Comparison of ENCODE assay signal across 17 cellular contexts in the genomic region with DNA sequence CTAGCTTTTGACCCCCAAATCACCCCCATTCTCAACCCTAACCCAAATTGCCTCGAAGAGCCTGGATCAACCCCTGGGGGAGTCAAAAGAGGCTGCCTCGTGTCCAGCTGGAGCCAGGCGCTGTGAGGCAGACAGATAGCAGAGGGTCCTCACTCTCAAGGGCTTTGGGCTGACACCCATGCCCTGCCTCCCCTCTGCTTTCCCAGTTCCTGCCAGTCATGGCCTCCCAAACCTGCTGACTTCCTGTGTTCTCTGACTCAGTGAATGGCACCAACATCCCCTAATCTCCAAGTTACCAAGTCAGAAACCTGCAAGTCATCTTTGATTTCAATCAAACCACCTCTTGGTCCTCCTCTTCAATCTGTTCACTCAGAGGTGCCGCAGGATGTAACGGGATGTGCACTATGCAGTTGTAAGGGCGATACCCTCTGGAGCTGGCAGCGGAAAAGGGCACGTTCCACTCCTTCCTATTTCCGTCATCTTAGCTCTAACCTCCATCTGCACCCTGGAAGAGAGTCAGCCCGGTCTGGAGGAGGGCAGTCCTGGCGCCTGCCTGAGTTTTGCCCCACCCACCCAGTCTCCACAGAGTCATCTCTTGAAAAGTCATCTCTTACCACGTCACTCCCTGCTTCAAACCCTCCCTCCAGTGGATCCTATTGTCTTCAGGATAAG. TPM values are rescaled to one million over a fixed set of nuclear protein-coding genes. Genes with fewer than 3 reads are reported as not detected.
DNase-seq lines count a peak whose midpoint lies in the region; TF ChIP-seq lines count a peak whose summit lies in the region.
"Had no signal": no experiment of that assay in that cellular context is flagged by ENCODE, and none has a peak within 500 bp of the region (broad histone marks: within the 10 kb centered on the region; RNA-seq: fewer than 3 reads in every experiment).

No MANE protein-coding gene starts in this region.

- TF ChIP-seq POLR2A in tibial nerve (IDR thresholded peaks at IDR 0.05), result no peak

- peak overlapping the region; percentile 26 for H3K27ac Mint-ChIP-seq in neural progenitor cell
- peak overlapping the region in 1 of 7 donors; percentile 28 for H3K27ac Mint-ChIP-seq in CD4-positive, alpha-beta memory T cell

- CTCF ChIA-PET in CD4-positive, alpha-beta memory T cell (lab: Charles Lee; ENCODE audit: partially characterized antibody), result interaction anchor here (2.0 kb wide), 1 partner anchor 8 kb away, joined by 4 read pairs; no protein-coding TSS in a partner anchor

- H3K27me3 Mint-ChIP-seq in neural progenitor cell (ENCODE audit: insufficient read depth, low read depth), result peaks cover 9% of the 10 kb centered on the region
- peaks cover 0 to 9% of the 10 kb centered on the region in 2 donors for H3K27me3 Mint-ChIP-seq in CD4-positive, alpha-beta memory T cell

- no peak overlapping the region for H3K4me2 ChIP-seq in neural progenitor cell

- TF ChIP-seq CTCF in cardiac fibroblast (IDR thresholded peaks at IDR 0.05; ENCODE audit: low read depth, low read length), result no peak
- TF ChIP-seq CTCF in neural progenitor cell (IDR thresholded peaks at IDR 0.05), result no peak
- no peak for TF ChIP-seq CTCF in tibial nerve (IDR thresholded peaks at IDR 0.05)

- TF ChIP-seq EP300 in tibial nerve (IDR thresholded peaks at IDR 0.05), result no peak

- WGBS in tibial nerve, 2 donors, result 78 to 87% methylated on average over 12 of the region's 12 CpGs

- H3K27me3 ChIP-seq in neural progenitor cell (peaks cover 18% of the 10 kb centered on the region), tibial nerve (no peaks in the 10 kb centered on the region)
- H3K27me3 ChIP-seq in CD4-positive, alpha-beta memory T cell (ENCODE audit: insufficient read depth, low read length), result no peaks in the 10 kb centered on the region
- H3K27me3 ChIP-seq: BLaER1 had no signal

- POLR2A ChIA-PET in CD4-positive, alpha-beta memory T cell (lab: Charles Lee; ENCODE audit: partially characterized antibody), result no interaction called here

- intact Hi-C loops in CD4-positive, alpha-beta memory T cell (cut with micrococcal nuclease), result no loop called here

- no peaks in the 10 kb centered on the region for H3K36me3 ChIP-seq in neural progenitor cell
- no peaks in the 10 kb centered on the region for H3K36me3 ChIP-seq in tibial nerve
- no peaks in the 10 kb centered on the region for H3K36me3 ChIP-seq in CD4-positive, alpha-beta memory T cell (ENCODE audit: insufficient read depth, low read length)
- H3K36me3 ChIP-seq: BLaER1 had no signal

- H3K9ac ChIP-seq in neural progenitor cell, result no peak overlapping the region
- H3K9ac ChIP-seq: BLaER1 had no signal

- no peak overlapping the region for H2AFZ ChIP-seq in neural progenitor cell (replicated peaks)

- DNase-seq in activated CD4-positive, alpha-beta T cell treated with anti-CD3 and anti-CD28 coated beads for 48 hours, result peak; percentile 17
- no peak for DNase-seq in activated CD4-positive, alpha-beta T cell treated with anti-CD3 and anti-CD28 coated beads for 1 hour
- peak; percentile 38 for DNase-seq in HT1080 (ENCODE audit: low read depth)
- peak; percentile 6 to 12 for DNase-seq in cardiac fibroblast (ENCODE audit: low read depth in 2 of 2)
- no peak for DNase-seq in neural progenitor cell (ENCODE audit: low spot score)
- DNase-seq in tibial nerve (ENCODE audit: low spot score in 2 of 2), result no peak
- DNase-seq in CD4-positive, alpha-beta memory T cell, result no peak
- no peak for DNase-seq in NCI-H69 (lab: John Stamatoyannopoulos, UW)
- DNase-seq: DND-41, GDM1, NCI-H1436, NCI-H2029, NCI-H774, PC-3 had no signal

- peaks cover 13% of the 10 kb centered on the region for H3F3A ChIP-seq in neural progenitor cell (ENCODE audit: low read depth)

- no peaks in the 10 kb centered on the region for H3K79me2 ChIP-seq in neural progenitor cell (ENCODE audit: low read depth)

- H3K36me3 Mint-ChIP-seq in neural progenitor cell, result no peaks in the 10 kb centered on the region
- no peaks in the 10 kb centered on the region for H3K36me3 Mint-ChIP-seq in CD4-positive, alpha-beta memory T cell

- H3K27ac ChIP-seq in neural progenitor cell (no peak overlapping the region), tibial nerve (no peak overlapping the region)
- no peak overlapping the region for H3K27ac ChIP-seq in CD4-positive, alpha-beta memory T cell (ENCODE audit: low read depth, low read length)
- H3K27ac ChIP-seq: BLaER1, HL-60 had no signal

- H4K20me1 ChIP-seq in neural progenitor cell (ENCODE audit: low read depth), result no peaks in the 10 kb centered on the region
- H4K20me1 ChIP-seq: BLaER1 had no signal

- no peak overlapping the region for H3K4me3 Mint-ChIP-seq in neural progenitor cell
- no peak overlapping the region for H3K4me3 Mint-ChIP-seq in CD4-positive, alpha-beta memory T cell

- H3K9me3 Mint-ChIP-seq in neural progenitor cell, result no peaks in the 10 kb centered on the region
- H3K9me3 Mint-ChIP-seq in CD4-positive, alpha-beta memory T cell, result peaks cover 0 to 2% (median 0%) of the 10 kb centered on the region in 8 donors

- H3K4me3 ChIP-seq in cardiac fibroblast (replicated peaks in 1 of 2; ENCODE audit: low read depth in 2 of 2, low read length in 2 of 2) (no peak overlapping the region), neural progenitor cell (no peak overlapping the region), tibial nerve (no peak overlapping the region)
- no peak overlapping the region for H3K4me3 ChIP-seq in CD4-positive, alpha-beta memory T cell (ENCODE audit: low read length in 2 of 2)
- H3K4me3 ChIP-seq: BLaER1, GM12878 had no signal

- H3K4me1 Mint-ChIP-seq in neural progenitor cell, result peaks cover 9% of the 10 kb centered on the region
- peaks cover 0 to 9% (median 4%) of the 10 kb centered on the region in 4 donors for H3K4me1 Mint-ChIP-seq in CD4-positive, alpha-beta memory T cell

- H3K4me1 ChIP-seq in neural progenitor cell, result peaks cover 16% of the 10 kb centered on the region
- H3K4me1 ChIP-seq in tibial nerve, result no peaks in the 10 kb centered on the region
- no peaks in the 10 kb centered on the region for H3K4me1 ChIP-seq in CD4-positive, alpha-beta memory T cell (ENCODE audit: insufficient read depth, low read length)

- H3K9me3 ChIP-seq in neural progenitor cell (ENCODE audit: low read depth), result no peaks in the 10 kb centered on the region
- H3K9me3 ChIP-seq in tibial nerve, result no peaks in the 10 kb centered on the region
- no peaks in the 10 kb centered on the region for H3K9me3 ChIP-seq in CD4-positive, alpha-beta memory T cell (ENCODE audit: control insufficient read depth in 1 of 2, low read length in 2 of 2)

RNA-seq across cellular contexts. Expression of a gene that starts 52.4 kb away (rescaled TPM):
- total RNA-seq in HT1080 (2014; rRNA removed; shearing (Covaris generic)), result 0.37 and 0.63 TPM in 2 replicates
- polyA plus RNA-seq in HT1080 (2015; cell fraction: cytosol; rRNA removed), result 0.55 and 0.94 TPM in 2 replicates
- 0.38 and 2.0 TPM in 2 replicates for polyA plus RNA-seq in HT1080 (2015; cell fraction: nucleus; rRNA removed)
- total RNA-seq in neural progenitor cell (ENCODE audit: low replicate concordance), result 8.6 and 10.1 TPM in 2 replicates
- 10 to 100 TPM in 2 of 4 donors, 1 to 10 TPM in 2; 6.6 to 16.5 (median 9.7) TPM for total RNA-seq in tibial nerve
- total RNA-seq in CD4-positive, alpha-beta memory T cell, result 1 to 10 TPM; 6.6 to 8.3 TPM
- 1 to 10 TPM; 2.4 to 3.3 TPM for polyA plus RNA-seq in CD4-positive, alpha-beta memory T cell

Comparison
In these comparisons a context has a peak if more than half of its experiments do, and no peak if none do; other contexts are left out.
1. DNase-seq: peak in activated CD4-positive, alpha-beta T cell treated with anti-CD3 and anti-CD28 coated beads for 48 hours (single experiment), HT1080 (single experiment) and cardiac fibroblast (2 of 2); none in activated CD4-positive, alpha-beta T cell treated with anti-CD3 and anti-CD28 coated beads for 1 hour (single experiment), neural progenitor cell (single experiment), tibial nerve (0 of 2), CD4-positive, alpha-beta memory T cell (0 of 5) and NCI-H69 (single experiment).